32 cellular contexts compared by ENCODE assay signal in genomic region chrX:17484592-17484991, GRCh38.
"Had no signal": no experiment of that assay in that cellular context is flagged by ENCODE, and none has a peak within 500 bp of the region (broad histone marks: within the 10 kb centered on the region; RNA-seq: fewer than 3 reads in every experiment).

No MANE protein-coding gene starts in this region.

- H3K4me3 ChIP-seq: body of pancreas, esophagus muscularis mucosa, gastrocnemius medialis, heart left ventricle had no signal

- H3K36me3 Mint-ChIP-seq: activated naive CD8-positive, alpha-beta T cell had no signal

- H3K4me3 Mint-ChIP-seq: activated CD4-positive, alpha-beta memory T cell treated with anti-CD3 and anti-CD28 coated beads, Interleukin-2, amount 10 ng/mL, durations not matched to agents 7 days and 5 days; activated CD4-positive, alpha-beta T cell treated with anti-CD3 and anti-CD28 coated beads for 36 hours; activated CD4-positive, alpha-beta T cell treated with anti-CD3 and anti-CD28 coated beads, Interleukin-2, amount 10 ng/mL, durations not matched to agents 24 days and 14 days; activated naive CD8-positive, alpha-beta T cell; activated T-cell treated with anti-CD3 and anti-CD28 coated beads, Interleukin-2, amount 50 U/mL, for 24 hours; activated T-cell treated with anti-CD3 and anti-CD28 coated beads, Interleukin-2, amount 50 U/mL, for 72 hours; effector memory CD8-positive, alpha-beta T cell; T-helper 17 cell; T-helper 2 cell treated with Interferon-gamma antibody and Interleukin-4, amounts not matched to agents 5 μg/mL and 100 μg/mL, for 36 hours had no signal

- DNase-seq: activated CD4-positive, alpha-beta memory T cell treated with anti-CD3 and anti-CD28 coated beads, Interleukin-2, amount 10 ng/mL, durations not matched to agents 7 days and 5 days; activated CD4-positive, alpha-beta T cell treated with anti-CD3 and anti-CD28 coated beads for 36 hours; activated CD4-positive, alpha-beta T cell treated with anti-CD3 and anti-CD28 coated beads, Interleukin-2, amount 10 ng/mL, durations not matched to agents 24 days and 14 days; activated CD4-positive, CD25-positive, alpha-beta regulatory T cell; activated CD4-positive, CD25-positive, alpha-beta regulatory T cell treated with anti-CD3 and anti-CD28 coated beads, Interleukin-2, amount 50 U/mL, for 72 hours; activated CD8-positive, alpha-beta memory T cell treated with anti-CD3 and anti-CD28 coated beads, Interleukin-2, amount 50 U/mL, for 48 hours; activated gamma-delta T cell; activated naive CD4-positive, alpha-beta T cell; activated naive CD4-positive, alpha-beta T cell treated with anti-CD3 and anti-CD28 coated beads, Interleukin-2, amount 50 U/mL, for 16 hours; activated T-cell treated with anti-CD3 and anti-CD28 coated beads for 4 hours; activated T-cell treated with anti-CD3 and anti-CD28 coated beads, Interleukin-2, amount 50 U/mL, for 24 hours; activated T-cell treated with anti-CD3 and anti-CD28 coated beads, Interleukin-2, amount 50 U/mL, for 72 hours; amniotic stem cell; anterior cingulate cortex; body of pancreas; caudate nucleus; cortex of kidney; dermis blood vessel endothelial cell; effector CD4-positive, alpha-beta T cell; effector memory CD8-positive, alpha-beta T cell; erythroblast; foreskin keratinocyte; gastrocnemius medialis; glutamatergic neuron; heart left ventricle; T-helper 1 cell; T-helper 17 cell; T1000; WERI-Rb-1 had no signal

- H3K36me3 ChIP-seq: esophagus muscularis mucosa, gastrocnemius medialis, heart left ventricle, WERI-Rb-1 had no signal

- H3K9me3 Mint-ChIP-seq: activated CD4-positive, alpha-beta memory T cell treated with anti-CD3 and anti-CD28 coated beads, Interleukin-2, amount 10 ng/mL, durations not matched to agents 7 days and 5 days; activated CD4-positive, alpha-beta T cell treated with anti-CD3 and anti-CD28 coated beads, Interleukin-2, amount 10 ng/mL, durations not matched to agents 24 days and 14 days; activated T-cell treated with anti-CD3 and anti-CD28 coated beads, Interleukin-2, amount 50 U/mL, for 24 hours; activated T-cell treated with anti-CD3 and anti-CD28 coated beads, Interleukin-2, amount 50 U/mL, for 72 hours; effector memory CD8-positive, alpha-beta T cell; T-helper 2 cell treated with Interferon-gamma antibody and Interleukin-4, amounts not matched to agents 5 μg/mL and 100 μg/mL, for 36 hours had no signal

- H3K27me3 Mint-ChIP-seq: activated CD4-positive, alpha-beta memory T cell treated with anti-CD3 and anti-CD28 coated beads, Interleukin-2, amount 10 ng/mL, durations not matched to agents 7 days and 5 days; activated CD4-positive, alpha-beta T cell treated with anti-CD3 and anti-CD28 coated beads for 36 hours; activated CD4-positive, alpha-beta T cell treated with anti-CD3 and anti-CD28 coated beads, Interleukin-2, amount 10 ng/mL, durations not matched to agents 24 days and 14 days; activated naive CD8-positive, alpha-beta T cell; effector memory CD8-positive, alpha-beta T cell; T-helper 17 cell had no signal

- H3K9me3 ChIP-seq: body of pancreas, esophagus muscularis mucosa, gastrocnemius medialis, heart left ventricle had no signal

- ATAC-seq: activated CD4-positive, alpha-beta T cell treated with anti-CD3 and anti-CD28 coated beads for 36 hours; activated T-cell treated with anti-CD3 and anti-CD28 coated beads, Interleukin-2, amount 50 U/mL, for 72 hours; body of pancreas; effector memory CD8-positive, alpha-beta T cell; foreskin keratinocyte; gastrocnemius medialis; heart left ventricle; T-helper 17 cell had no signal

- H3K27me3 ChIP-seq: body of pancreas, esophagus muscularis mucosa, foreskin keratinocyte, gastrocnemius medialis had no signal

- H3K27ac ChIP-seq: body of pancreas, esophagus muscularis mucosa, foreskin keratinocyte, gastrocnemius medialis, heart left ventricle, WERI-Rb-1 had no signal

- H3K4me1 Mint-ChIP-seq: activated CD4-positive, alpha-beta memory T cell treated with anti-CD3 and anti-CD28 coated beads, Interleukin-2, amount 10 ng/mL, durations not matched to agents 7 days and 5 days; activated CD4-positive, alpha-beta T cell treated with anti-CD3 and anti-CD28 coated beads for 36 hours; activated CD4-positive, alpha-beta T cell treated with anti-CD3 and anti-CD28 coated beads, Interleukin-2, amount 10 ng/mL, durations not matched to agents 24 days and 14 days; T-helper 17 cell had no signal

- H3K4me1 ChIP-seq: body of pancreas, foreskin keratinocyte, gastrocnemius medialis, heart left ventricle had no signal

- H3K27ac Mint-ChIP-seq: activated CD4-positive, alpha-beta memory T cell treated with anti-CD3 and anti-CD28 coated beads, Interleukin-2, amount 10 ng/mL, durations not matched to agents 7 days and 5 days; activated CD4-positive, alpha-beta T cell treated with anti-CD3 and anti-CD28 coated beads for 36 hours; activated CD4-positive, alpha-beta T cell treated with anti-CD3 and anti-CD28 coated beads, Interleukin-2, amount 10 ng/mL, durations not matched to agents 24 days and 14 days; activated naive CD8-positive, alpha-beta T cell; activated T-cell treated with anti-CD3 and anti-CD28 coated beads, Interleukin-2, amount 50 U/mL, for 24 hours; activated T-cell treated with anti-CD3 and anti-CD28 coated beads, Interleukin-2, amount 50 U/mL, for 72 hours; effector memory CD8-positive, alpha-beta T cell; T-helper 17 cell; T-helper 2 cell treated with Interferon-gamma antibody and Interleukin-4, amounts not matched to agents 5 μg/mL and 100 μg/mL, for 36 hours had no signal
